In the genomic region with DNA sequence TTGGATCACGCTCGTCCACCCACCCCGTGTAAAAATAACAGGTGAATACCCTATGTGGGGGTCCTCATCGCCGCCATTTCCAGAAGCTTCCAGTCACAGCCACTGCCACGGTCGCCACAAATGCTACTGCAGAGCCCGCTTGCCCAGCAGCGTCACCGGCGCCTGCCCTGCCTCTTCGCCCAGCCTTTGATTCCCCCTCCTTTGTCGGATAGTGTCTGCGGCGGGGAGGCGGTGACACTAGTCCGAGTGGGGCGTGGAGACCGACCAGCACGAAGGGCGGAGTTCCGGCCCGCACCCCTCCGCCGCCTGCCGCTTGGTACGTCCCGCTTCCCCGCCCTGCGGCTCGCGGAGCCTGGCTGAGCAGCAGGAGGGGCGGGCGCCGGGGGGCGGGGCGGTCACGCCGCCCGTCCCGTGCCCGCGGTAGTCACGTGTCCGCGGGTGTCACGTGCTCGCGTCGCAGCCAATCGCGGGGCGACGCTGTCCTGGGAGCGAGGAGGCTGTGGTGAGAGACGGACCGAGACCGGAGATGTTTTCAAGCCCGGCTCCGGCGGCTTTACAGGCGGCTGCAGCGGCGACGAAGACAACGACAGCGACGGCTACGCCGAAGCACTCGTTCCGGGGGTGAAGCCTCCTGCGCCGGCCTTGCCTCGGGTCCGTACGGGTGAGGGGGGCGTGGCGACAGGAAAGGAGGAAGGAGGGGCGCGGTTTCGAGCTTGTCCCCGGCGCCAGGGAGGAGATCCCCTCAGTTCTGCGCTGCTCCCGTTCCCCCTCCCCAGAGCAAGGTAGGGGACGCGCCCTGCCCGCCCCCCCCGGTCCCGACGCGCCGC, we compare ENCODE assay signal across 1 cellular context.
A peak's percentile ranks its signal among the peaks of the same experiment; 100 is the strongest.
TF ChIP-seq lines count a peak whose summit lies in the region.

A gene (plus strand): TSS at position 467 of the 827 bp plus-strand sequence. CDS start 45,652 bp downstream, outside the sequence.

TF ChIP-seq in HepG2, 621 proteins besides CTCF, POLR2A, EP300 and RAD21 (continued from another document and continues in another):
- TF ChIP-seq, protein P1, sequence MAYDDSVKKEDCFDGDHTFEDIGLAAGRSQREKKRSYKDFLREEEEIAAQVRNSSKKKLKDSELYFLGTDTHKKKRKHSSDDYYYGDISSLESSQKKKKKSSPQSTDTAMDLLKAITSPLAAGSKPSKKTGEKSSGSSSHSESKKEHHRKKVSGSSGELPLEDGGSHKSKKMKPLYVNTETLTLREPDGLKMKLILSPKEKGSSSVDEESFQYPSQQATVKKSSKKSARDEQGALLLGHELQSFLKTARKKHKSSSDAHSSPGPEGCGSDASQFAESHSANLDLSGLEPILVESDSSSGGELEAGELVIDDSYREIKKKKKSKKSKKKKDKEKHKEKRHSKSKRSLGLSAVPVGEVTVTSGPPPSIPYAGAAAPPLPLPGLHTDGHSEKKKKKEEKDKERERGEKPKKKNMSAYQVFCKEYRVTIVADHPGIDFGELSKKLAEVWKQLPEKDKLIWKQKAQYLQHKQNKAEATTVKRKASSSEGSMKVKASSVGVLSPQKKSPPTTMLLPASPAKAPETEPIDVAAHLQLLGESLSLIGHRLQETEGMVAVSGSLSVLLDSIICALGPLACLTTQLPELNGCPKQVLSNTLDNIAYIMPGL (CRISPR knock-in tag; IDR thresholded peaks at IDR 0.05; ENCODE audit: borderline replicate concordance in 1 of 2, low read depth in 1 of 2), result peak; percentile 67 to 87; a peak in 3 of 4 replicates
- TF ChIP-seq BRCA1 (CRISPR knock-in tag; IDR thresholded peaks at IDR 0.05) (no peak; the same call in 1 of the 2 replicates), FOXM1 (CRISPR knock-in tag; IDR thresholded peaks at IDR 0.05) (peak; percentile 15; the same call in 1 of the 2 replicates), ZNF317 (CRISPR knock-in tag; IDR thresholded peaks at IDR 0.05) (0 out of 2 replicates have a peak, but pooled peaks have one; percentile 36), NCOA1 (CRISPR knock-in tag; IDR thresholded peaks at IDR 0.05) (no peak), SPEN (CRISPR knock-in tag; IDR thresholded peaks at IDR 0.05; ENCODE audit: low read depth) (peak; percentile 88), DMAP1 (CRISPR knock-in tag; IDR thresholded peaks at IDR 0.05) (peak; percentile 77), KLF13 (CRISPR knock-in tag; IDR thresholded peaks at IDR 0.05) (no peak), ZNF589 (CRISPR knock-in tag; conservative IDR thresholded peaks at IDR 0.05) (peak; percentile 70; the same call in 1 of the 2 replicates), HOXA3 (CRISPR knock-in tag; IDR thresholded peaks at IDR 0.05) (peak; percentile 75), ZNF629 (CRISPR knock-in tag; conservative IDR thresholded peaks at IDR 0.05) (no peak), TSC22D2 (CRISPR knock-in tag; IDR thresholded peaks at IDR 0.05; ENCODE audit: borderline replicate concordance) (peak; percentile 75; the same call in 1 of the 2 replicates), ZNF577 (CRISPR knock-in tag; IDR thresholded peaks at IDR 0.05; ENCODE audit: borderline replicate concordance, low read depth) (no peak), NFIC (IDR thresholded peaks at IDR 0.05; ENCODE audit: low read length) (no peak), SIX1 (CRISPR knock-in tag; IDR thresholded peaks at IDR 0.05; ENCODE audit: borderline replicate concordance) (no peak), ZNF569 (CRISPR knock-in tag; IDR thresholded peaks at IDR 0.05; ENCODE audit: borderline replicate concordance) (no peak), ZNF558 (CRISPR knock-in tag; IDR thresholded peaks at IDR 0.05; ENCODE audit: borderline replicate concordance) (peak; percentile 84; the same call in 1 of the 2 replicates), EEA1 (CRISPR knock-in tag; IDR thresholded peaks at IDR 0.05; ENCODE audit: borderline replicate concordance) (no peak), ZMYM2 (CRISPR knock-in tag; IDR thresholded peaks at IDR 0.05) (no peak), SIX4 (CRISPR knock-in tag; IDR thresholded peaks at IDR 0.05) (no peak), ZNF563 (CRISPR knock-in tag; IDR thresholded peaks at IDR 0.05) (peak; percentile 72; the same call in 1 of the 2 replicates), TCF7L2 (IDR thresholded peaks at IDR 0.05; ENCODE audit: low read depth, low read length) (no peak), U2AF2 (IDR thresholded peaks at IDR 0.05; ENCODE audit: low read depth, low read length) (no peak), GATAD1 (CRISPR knock-in tag; IDR thresholded peaks at IDR 0.05) (peak; percentile 85), CAMTA2 (CRISPR knock-in tag; IDR thresholded peaks at IDR 0.05; ENCODE audit: borderline replicate concordance) (peak; percentile 75; the same call in 1 of the 2 replicates), RFXANK (CRISPR knock-in tag; IDR thresholded peaks at IDR 0.05) (0 out of 2 replicates have a peak, but pooled peaks have one; percentile 64)
- TF ChIP-seq, protein P2, sequence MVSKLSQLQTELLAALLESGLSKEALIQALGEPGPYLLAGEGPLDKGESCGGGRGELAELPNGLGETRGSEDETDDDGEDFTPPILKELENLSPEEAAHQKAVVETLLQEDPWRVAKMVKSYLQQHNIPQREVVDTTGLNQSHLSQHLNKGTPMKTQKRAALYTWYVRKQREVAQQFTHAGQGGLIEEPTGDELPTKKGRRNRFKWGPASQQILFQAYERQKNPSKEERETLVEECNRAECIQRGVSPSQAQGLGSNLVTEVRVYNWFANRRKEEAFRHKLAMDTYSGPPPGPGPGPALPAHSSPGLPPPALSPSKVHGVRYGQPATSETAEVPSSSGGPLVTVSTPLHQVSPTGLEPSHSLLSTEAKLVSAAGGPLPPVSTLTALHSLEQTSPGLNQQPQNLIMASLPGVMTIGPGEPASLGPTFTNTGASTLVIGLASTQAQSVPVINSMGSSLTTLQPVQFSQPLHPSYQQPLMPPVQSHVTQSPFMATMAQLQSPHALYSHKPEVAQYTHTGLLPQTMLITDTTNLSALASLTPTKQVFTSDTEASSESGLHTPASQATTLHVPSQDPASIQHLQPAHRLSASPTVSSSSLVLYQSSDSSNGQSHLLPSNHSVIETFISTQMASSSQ (IDR thresholded peaks at IDR 0.05; ENCODE audit: low read depth), result no peak
- TF ChIP-seq, protein P2 (CRISPR knock-in tag; IDR thresholded peaks at IDR 0.05; ENCODE audit: borderline replicate concordance), result peak; percentile 63; the same call in 1 of the 2 replicates
- TF ChIP-seq, protein P3, sequence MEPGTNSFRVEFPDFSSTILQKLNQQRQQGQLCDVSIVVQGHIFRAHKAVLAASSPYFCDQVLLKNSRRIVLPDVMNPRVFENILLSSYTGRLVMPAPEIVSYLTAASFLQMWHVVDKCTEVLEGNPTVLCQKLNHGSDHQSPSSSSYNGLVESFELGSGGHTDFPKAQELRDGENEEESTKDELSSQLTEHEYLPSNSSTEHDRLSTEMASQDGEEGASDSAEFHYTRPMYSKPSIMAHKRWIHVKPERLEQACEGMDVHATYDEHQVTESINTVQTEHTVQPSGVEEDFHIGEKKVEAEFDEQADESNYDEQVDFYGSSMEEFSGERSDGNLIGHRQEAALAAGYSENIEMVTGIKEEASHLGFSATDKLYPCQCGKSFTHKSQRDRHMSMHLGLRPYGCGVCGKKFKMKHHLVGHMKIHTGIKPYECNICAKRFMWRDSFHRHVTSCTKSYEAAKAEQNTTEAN (CRISPR knock-in tag; conservative IDR thresholded peaks at IDR 0.05), result peak; percentile 62; the same call in 1 of the 2 replicates
- TF ChIP-seq, protein P4, sequence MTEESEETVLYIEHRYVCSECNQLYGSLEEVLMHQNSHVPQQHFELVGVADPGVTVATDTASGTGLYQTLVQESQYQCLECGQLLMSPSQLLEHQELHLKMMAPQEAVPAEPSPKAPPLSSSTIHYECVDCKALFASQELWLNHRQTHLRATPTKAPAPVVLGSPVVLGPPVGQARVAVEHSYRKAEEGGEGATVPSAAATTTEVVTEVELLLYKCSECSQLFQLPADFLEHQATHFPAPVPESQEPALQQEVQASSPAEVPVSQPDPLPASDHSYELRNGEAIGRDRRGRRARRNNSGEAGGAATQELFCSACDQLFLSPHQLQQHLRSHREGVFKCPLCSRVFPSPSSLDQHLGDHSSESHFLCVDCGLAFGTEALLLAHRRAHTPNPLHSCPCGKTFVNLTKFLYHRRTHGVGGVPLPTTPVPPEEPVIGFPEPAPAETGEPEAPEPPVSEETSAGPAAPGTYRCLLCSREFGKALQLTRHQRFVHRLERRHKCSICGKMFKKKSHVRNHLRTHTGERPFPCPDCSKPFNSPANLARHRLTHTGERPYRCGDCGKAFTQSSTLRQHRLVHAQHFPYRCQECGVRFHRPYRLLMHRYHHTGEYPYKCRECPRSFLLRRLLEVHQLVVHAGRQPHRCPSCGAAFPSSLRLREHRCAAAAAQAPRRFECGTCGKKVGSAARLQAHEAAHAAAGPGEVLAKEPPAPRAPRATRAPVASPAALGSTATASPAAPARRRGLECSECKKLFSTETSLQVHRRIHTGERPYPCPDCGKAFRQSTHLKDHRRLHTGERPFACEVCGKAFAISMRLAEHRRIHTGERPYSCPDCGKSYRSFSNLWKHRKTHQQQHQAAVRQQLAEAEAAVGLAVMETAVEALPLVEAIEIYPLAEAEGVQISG (CRISPR knock-in tag; IDR thresholded peaks at IDR 0.05), result peak; percentile 75
- TF ChIP-seq, protein P5, sequence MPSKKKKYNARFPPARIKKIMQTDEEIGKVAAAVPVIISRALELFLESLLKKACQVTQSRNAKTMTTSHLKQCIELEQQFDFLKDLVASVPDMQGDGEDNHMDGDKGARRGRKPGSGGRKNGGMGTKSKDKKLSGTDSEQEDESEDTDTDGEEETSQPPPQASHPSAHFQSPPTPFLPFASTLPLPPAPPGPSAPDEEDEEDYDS (CRISPR knock-in tag; IDR thresholded peaks at IDR 0.05), result no peak
- TF ChIP-seq, protein P6, sequence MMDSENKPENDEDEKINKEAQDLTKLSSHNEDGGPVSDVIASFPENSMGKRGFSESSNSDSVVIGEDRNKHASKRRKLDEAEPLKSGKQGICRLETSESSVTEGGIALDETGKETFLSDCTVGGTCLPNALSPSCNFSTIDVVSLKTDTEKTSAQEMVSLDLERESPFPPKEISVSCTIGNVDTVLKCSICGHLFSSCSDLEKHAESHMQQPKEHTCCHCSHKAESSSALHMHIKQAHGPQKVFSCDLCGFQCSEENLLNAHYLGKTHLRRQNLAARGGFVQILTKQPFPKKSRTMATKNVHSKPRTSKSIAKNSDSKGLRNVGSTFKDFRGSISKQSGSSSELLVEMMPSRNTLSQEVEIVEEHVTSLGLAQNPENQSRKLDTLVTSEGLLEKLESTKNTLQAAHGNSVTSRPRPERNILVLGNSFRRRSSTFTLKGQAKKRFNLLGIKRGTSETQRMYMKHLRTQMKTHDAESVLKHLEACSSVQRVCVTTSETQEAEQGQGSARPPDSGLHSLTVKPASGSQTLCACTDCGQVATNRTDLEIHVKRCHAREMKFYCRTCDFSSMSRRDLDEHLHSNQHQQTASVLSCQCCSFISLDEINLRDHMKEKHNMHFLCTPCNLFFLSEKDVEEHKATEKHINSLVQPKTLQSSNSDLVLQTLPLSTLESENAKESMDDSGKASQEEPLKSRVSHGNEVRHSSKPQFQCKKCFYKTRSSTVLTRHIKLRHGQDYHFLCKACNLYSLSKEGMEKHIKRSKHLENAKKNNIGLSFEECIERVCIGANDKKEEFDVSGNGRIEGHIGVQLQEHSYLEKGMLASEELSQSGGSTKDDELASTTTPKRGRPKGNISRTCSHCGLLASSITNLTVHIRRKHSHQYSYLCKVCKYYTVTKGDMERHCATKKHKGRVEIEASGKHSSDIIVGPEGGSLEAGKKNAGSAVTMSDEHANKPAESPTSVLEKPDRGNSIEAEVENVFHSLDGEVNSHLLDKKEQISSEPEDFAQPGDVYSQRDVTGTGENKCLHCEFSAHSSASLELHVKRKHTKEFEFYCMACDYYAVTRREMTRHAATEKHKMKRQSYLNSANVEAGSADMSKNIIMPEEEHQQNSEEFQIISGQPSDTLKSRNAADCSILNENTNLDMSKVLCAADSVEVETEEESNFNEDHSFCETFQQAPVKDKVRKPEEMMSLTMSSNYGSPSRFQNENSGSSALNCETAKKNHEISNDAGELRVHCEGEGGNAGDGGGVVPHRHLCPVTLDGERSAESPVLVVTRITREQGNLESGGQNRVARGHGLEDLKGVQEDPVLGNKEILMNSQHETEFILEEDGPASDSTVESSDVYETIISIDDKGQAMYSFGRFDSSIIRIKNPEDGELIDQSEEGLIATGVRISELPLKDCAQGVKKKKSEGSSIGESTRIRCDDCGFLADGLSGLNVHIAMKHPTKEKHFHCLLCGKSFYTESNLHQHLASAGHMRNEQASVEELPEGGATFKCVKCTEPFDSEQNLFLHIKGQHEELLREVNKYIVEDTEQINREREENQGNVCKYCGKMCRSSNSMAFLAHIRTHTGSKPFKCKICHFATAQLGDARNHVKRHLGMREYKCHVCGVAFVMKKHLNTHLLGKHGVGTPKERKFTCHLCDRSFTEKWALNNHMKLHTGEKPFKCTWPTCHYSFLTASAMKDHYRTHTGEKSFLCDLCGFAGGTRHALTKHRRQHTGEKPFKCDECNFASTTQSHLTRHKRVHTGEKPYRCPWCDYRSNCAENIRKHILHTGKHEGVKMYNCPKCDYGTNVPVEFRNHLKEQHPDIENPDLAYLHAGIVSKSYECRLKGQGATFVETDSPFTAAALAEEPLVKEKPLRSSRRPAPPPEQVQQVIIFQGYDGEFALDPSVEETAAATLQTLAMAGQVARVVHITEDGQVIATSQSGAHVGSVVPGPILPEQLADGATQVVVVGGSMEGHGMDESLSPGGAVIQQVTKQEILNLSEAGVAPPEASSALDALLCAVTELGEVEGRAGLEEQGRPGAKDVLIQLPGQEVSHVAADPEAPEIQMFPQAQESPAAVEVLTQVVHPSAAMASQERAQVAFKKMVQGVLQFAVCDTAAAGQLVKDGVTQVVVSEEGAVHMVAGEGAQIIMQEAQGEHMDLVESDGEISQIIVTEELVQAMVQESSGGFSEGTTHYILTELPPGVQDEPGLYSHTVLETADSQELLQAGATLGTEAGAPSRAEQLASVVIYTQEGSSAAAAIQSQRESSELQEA (CRISPR knock-in tag; IDR thresholded peaks at IDR 0.05; ENCODE audit: not compliant biosample characterization), result no peak
- TF ChIP-seq, protein P7, sequence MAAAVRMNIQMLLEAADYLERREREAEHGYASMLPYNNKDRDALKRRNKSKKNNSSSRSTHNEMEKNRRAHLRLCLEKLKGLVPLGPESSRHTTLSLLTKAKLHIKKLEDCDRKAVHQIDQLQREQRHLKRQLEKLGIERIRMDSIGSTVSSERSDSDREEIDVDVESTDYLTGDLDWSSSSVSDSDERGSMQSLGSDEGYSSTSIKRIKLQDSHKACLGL (CRISPR knock-in tag; IDR thresholded peaks at IDR 0.05), result peak; percentile 40
- TF ChIP-seq, protein P8, sequence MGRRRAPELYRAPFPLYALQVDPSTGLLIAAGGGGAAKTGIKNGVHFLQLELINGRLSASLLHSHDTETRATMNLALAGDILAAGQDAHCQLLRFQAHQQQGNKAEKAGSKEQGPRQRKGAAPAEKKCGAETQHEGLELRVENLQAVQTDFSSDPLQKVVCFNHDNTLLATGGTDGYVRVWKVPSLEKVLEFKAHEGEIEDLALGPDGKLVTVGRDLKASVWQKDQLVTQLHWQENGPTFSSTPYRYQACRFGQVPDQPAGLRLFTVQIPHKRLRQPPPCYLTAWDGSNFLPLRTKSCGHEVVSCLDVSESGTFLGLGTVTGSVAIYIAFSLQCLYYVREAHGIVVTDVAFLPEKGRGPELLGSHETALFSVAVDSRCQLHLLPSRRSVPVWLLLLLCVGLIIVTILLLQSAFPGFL (CRISPR knock-in tag; IDR thresholded peaks at IDR 0.05), result no peak
